25 cellular contexts compared by ENCODE assay signal in genomic region chr9:114055061-114055460, GRCh38. TPM values are rescaled to one million over a fixed set of nuclear protein-coding genes. Genes with fewer than 3 reads are reported as not detected.
DNase-seq lines count a peak whose midpoint lies in the region; ATAC-seq, FAIRE-seq and TF ChIP-seq lines count a peak whose summit lies in the region.
"Had no signal": no experiment of that assay in that cellular context is flagged by ENCODE, and none has a peak within 500 bp of the region (broad histone marks: within the 10 kb centered on the region; RNA-seq: fewer than 3 reads in every experiment).

No MANE protein-coding gene starts in this region.

- H3K9me1 ChIP-seq in K562 (ENCODE audit: control insufficient read depth, insufficient read depth, low read length): no peaks in the 10 kb centered on the region

- no peak for FAIRE-seq in K562 (lab: Jason Lieb, UNC)
- FAIRE-seq: HTR-8/SVneo had no signal

- ATAC-seq in activated CD8-positive, alpha-beta memory T cell treated with anti-CD3 and anti-CD28 coated beads, Interleukin-2, amount 10 ng/mL, durations not matched to agents 7 days and 5 days: no peak
- no peak for ATAC-seq in K562
- no peak for ATAC-seq in upper lobe of right lung
- ATAC-seq in GM21619 (IDR thresholded peaks at IDR 0.05; ENCODE audit: unreplicated experiment): no peak
- ATAC-seq in GM21381 (IDR thresholded peaks at IDR 0.05; ENCODE audit: unreplicated experiment): no peak
- ATAC-seq: HCT116 had no signal

- no peak overlapping the region for H3K4me2 ChIP-seq in K562 (ENCODE audit: insufficient read depth, low read length)
- H3K4me2 ChIP-seq: KMS-11 had no signal

- H3K4me3 Mint-ChIP-seq in activated CD8-positive, alpha-beta memory T cell treated with anti-CD3 and anti-CD28 coated beads, Interleukin-2, amount 10 ng/mL, durations not matched to agents 7 days and 5 days: no peak overlapping the region
- H3K4me3 Mint-ChIP-seq: CD14-positive monocyte had no signal

- H3K4me1 ChIP-seq in K562 (replicated peaks in 1 of 2; ENCODE audit: control insufficient read depth in 2 of 2, insufficient read depth in 2 of 2, low read length in 2 of 2): no peaks in the 10 kb centered on the region
- H3K4me1 ChIP-seq in upper lobe of right lung: no peaks in the 10 kb centered on the region
- H3K4me1 ChIP-seq: Peyer's patch had no signal

- H3K4me1 Mint-ChIP-seq in activated CD8-positive, alpha-beta memory T cell treated with anti-CD3 and anti-CD28 coated beads, Interleukin-2, amount 10 ng/mL, durations not matched to agents 7 days and 5 days: no peaks in the 10 kb centered on the region
- H3K4me1 Mint-ChIP-seq: CD14-positive monocyte had no signal

- no peak for TF ChIP-seq RAD21 in K562 (CRISPR knock-in tag; conservative IDR thresholded peaks at IDR 0.05 in 1 of 2, IDR thresholded peaks at IDR 0.05 in 1 of 2)

- TF ChIP-seq CTCF in K562 (IDR thresholded peaks at IDR 0.05 in 2 of 3, conservative IDR thresholded peaks at IDR 0.05 in 1 of 3; ENCODE audit: insufficient read depth in 2 of 3, low read depth in 1 of 3, low read length in 3 of 3): no peak
- TF ChIP-seq CTCF in upper lobe of right lung (IDR thresholded peaks at IDR 0.05): no peak

- BruUV-seq in K562 (replicated peaks; lab: Mats Ljungman, UMichigan): no TSS peak

- no peaks in the 10 kb centered on the region for H3K9me3 ChIP-seq in K562 (replicated peaks; ENCODE audit: control insufficient read depth, insufficient read depth, low read depth, low read length)
- H3K9me3 ChIP-seq in upper lobe of right lung: no peaks in the 10 kb centered on the region
- H3K9me3 ChIP-seq: Peyer's patch, SJCRH30 had no signal

- no peaks in the 10 kb centered on the region for H3K36me3 ChIP-seq in K562 (ENCODE audit: control insufficient read depth, insufficient read depth, low read length)
- H3K36me3 ChIP-seq in upper lobe of right lung: peaks cover 14% of the 10 kb centered on the region
- H3K36me3 ChIP-seq: Peyer's patch had no signal

- no peak for TF ChIP-seq POLR2A in K562 (conservative IDR thresholded peaks at IDR 0.05)

- H3K27me3 Mint-ChIP-seq in activated CD8-positive, alpha-beta memory T cell treated with anti-CD3 and anti-CD28 coated beads, Interleukin-2, amount 10 ng/mL, durations not matched to agents 7 days and 5 days: no peaks in the 10 kb centered on the region

- CTCF ChIA-PET in activated CD8-positive, alpha-beta memory T cell treated with anti-CD3 and anti-CD28 coated beads, Interleukin-2, amount 10 ng/mL, durations not matched to agents 7 days and 5 days (lab: Charles Lee): interaction anchor here (1.0 kb wide), 1 partner anchor 27 kb away, joined by 4 read pairs; no protein-coding TSS in a partner anchor
- CTCF ChIA-PET in K562 (lab: Yijun Ruan, JAX; ENCODE audit: low intra/inter-chr PET ratio): no interaction called here

- H3K36me3 Mint-ChIP-seq in activated CD8-positive, alpha-beta memory T cell treated with anti-CD3 and anti-CD28 coated beads, Interleukin-2, amount 10 ng/mL, durations not matched to agents 7 days and 5 days: no peaks in the 10 kb centered on the region

- TF ChIP-seq EP300 in K562 (IDR thresholded peaks at IDR 0.05; ENCODE audit: low read length): no peak

- H3K27ac ChIP-seq in K562 (ENCODE audit: extremely low read depth, low read depth, low read length) (no peak overlapping the region), upper lobe of right lung (no peak overlapping the region)
- H3K27ac ChIP-seq: KMS-11, Peyer's patch, SJCRH30 had no signal

- H4K20me1 ChIP-seq in K562 (replicated peaks; ENCODE audit: control insufficient read depth, insufficient read depth, low read length): peaks cover 3% of the 10 kb centered on the region; the same call in 1 of the 2 replicates

- DNase-seq in activated CD8-positive, alpha-beta memory T cell treated with anti-CD3 and anti-CD28 coated beads, Interleukin-2, amount 10 ng/mL, durations not matched to agents 7 days and 5 days: peak; percentile 31
- DNase-seq in activated CD8-positive, alpha-beta memory T cell treated with anti-CD3 and anti-CD28 coated beads for 24 hours: no peak
- DNase-seq in K562 (ENCODE audit: extremely low read depth in 1 of 4, low spot score in 3 of 4) (no peak), mesenteric fat pad (ENCODE audit: low spot score) (peak; percentile 85), upper lobe of right lung (peak; percentile 45), midbrain (lab: John Stamatoyannopoulos, UW) (no peak)
- DNase-seq: 8988T, AML-193, DMS53, GDM1, GOT3, NCI-H1105, NCI-H146, NCI-H2029 treated with DMSO at 0.1 percent for 48 hours, NCI-H226, NCI-H510A treated with DMSO at 0.1 percent for 48 hours, NCI-H748 treated with DMSO at 0.1 percent for 48 hours, SJCRH30 had no signal

- intact Hi-C loops in K562 (cut with micrococcal nuclease): no loop called here
- intact Hi-C loops in upper lobe of right lung (cut with DNase I): no loop called here

- no peak overlapping the region for H3K4me3 ChIP-seq in K562
- no peak overlapping the region for H3K4me3 ChIP-seq in upper lobe of right lung
- H3K4me3 ChIP-seq: Peyer's patch, SJCRH30 had no signal

- H2AFZ ChIP-seq in K562 (ENCODE audit: low read depth, low read length): no peak overlapping the region

- H3K9me3 Mint-ChIP-seq in activated CD8-positive, alpha-beta memory T cell treated with anti-CD3 and anti-CD28 coated beads, Interleukin-2, amount 10 ng/mL, durations not matched to agents 7 days and 5 days (ENCODE audit: low read depth): no peaks in the 10 kb centered on the region
- H3K9me3 Mint-ChIP-seq: CD14-positive monocyte had no signal

- no peaks in the 10 kb centered on the region for H3K79me2 ChIP-seq in K562 (ENCODE audit: control insufficient read depth, insufficient read depth, low read length)

- H3K27me3 ChIP-seq in K562 (ENCODE audit: control insufficient read depth in 2 of 2, insufficient read depth in 2 of 2, low read length in 2 of 2) (peaks cover 0 to 13% of the 10 kb centered on the region in 2 experiments; a peak in 2 of 5 replicates), upper lobe of right lung (no peaks in the 10 kb centered on the region)
- H3K27me3 ChIP-seq: Peyer's patch, SJCRH30 had no signal

- no peak overlapping the region; a peak in 1 of 4 replicates for H3K9ac ChIP-seq in K562 (ENCODE audit: insufficient read depth in 1 of 2, low read depth in 2 of 2, low read length in 2 of 2)
- H3K9ac ChIP-seq: KMS-11 had no signal

- no peak overlapping the region for H3K27ac Mint-ChIP-seq in activated CD8-positive, alpha-beta memory T cell treated with anti-CD3 and anti-CD28 coated beads, Interleukin-2, amount 10 ng/mL, durations not matched to agents 7 days and 5 days
- H3K27ac Mint-ChIP-seq: CD14-positive monocyte had no signal

- WGBS in K562 (ENCODE audit: insufficient coverage, low coverage, missing lambda C conversion rate): 39% methylated on average over 17 of the region's 18 CpGs

- in situ Hi-C loops in K562 (cut with MboI): no loop called here

- POLR2A ChIA-PET in K562 (lab: Yijun Ruan, JAX): interaction anchor here (0.6 kb wide), 1 partner anchor 252 kb away, joined by 3 read pairs; no protein-coding TSS in a partner anchor

TF ChIP-seq in K562, 482 proteins besides CTCF, POLR2A, EP300 and RAD21 (continues in another document):
- TF ChIP-seq ZNF780A (CRISPR knock-in tag; IDR thresholded peaks at IDR 0.05) (no peak), HOXB6 (CRISPR knock-in tag; IDR thresholded peaks at IDR 0.05; ENCODE audit: borderline replicate concordance) (no peak)

RNA-seq across cellular contexts. Expression of gene AMBP, which starts 23.0 kb away (rescaled TPM):
- total RNA-seq in activated CD8-positive, alpha-beta memory T cell treated with anti-CD3 and anti-CD28 coated beads, Interleukin-2, amount 10 ng/mL, durations not matched to agents 7 days and 5 days: not detected
- not detected in 2 replicates for total RNA-seq in K562 (2011; cell fraction: chromatin; rRNA removed; ENCODE audit: low replicate concordance)
- not detected in 2 replicates for total RNA-seq in K562 (2011; cell fraction: nucleolus; rRNA removed)
- total RNA-seq in K562 (2011; cell fraction: nucleoplasm; rRNA removed): not detected in 2 replicates
- total RNA-seq in K562 (2014; rRNA removed) (not detected in 2 replicates), K562 (2014; rRNA removed; fragmentation: Illumina TruSeq; extraction: Trizol) (not detected in 2 replicates), K562 (2015; rRNA removed; fragmentation: Illumina TruSeq; extraction: Trizol) (not detected in 2 replicates), K562 (2021) (1.3 and 2.1 TPM in 2 replicates), mesenteric fat pad (not detected), upper lobe of right lung (0.67 TPM)
- polyA plus RNA-seq in K562 (2011; rRNA removed) (not detected in 2 replicates), K562 (2014; fragmentation: Illumina TruSeq; extraction: Trizol) (not detected in 2 replicates), K562 (2014; fragmentation: Nextera tagmentation; extraction: Ambion mirVana) (not detected), K562 (2014; rRNA removed) (not detected in 2 replicates)
- not detected in 2 replicates for polyA plus RNA-seq in K562 (2011; cell fraction: cytosol; rRNA removed)
- not detected in 2 replicates for polyA plus RNA-seq in K562 (2011; cell fraction: nucleus; rRNA removed)
- polyA plus RNA-seq in K562 (2012): not detected in 2 replicates
- polyA minus RNA-seq in K562 (2011; rRNA and poly(A)+ RNA removed): not detected in 2 replicates
- polyA minus RNA-seq in K562 (2011; cell fraction: cytosol; rRNA and poly(A)+ RNA removed): 2.5 TPM in 1 of 2 replicates, not detected in the other
- polyA minus RNA-seq in K562 (2011; cell fraction: nucleus; rRNA and poly(A)+ RNA removed): not detected in 2 replicates
- polyA plus RNA-seq: CD14-positive monocyte had no signal

RNA-seq across cellular contexts. Expression of gene KIF12, which starts 44.0 kb away (rescaled TPM):
- total RNA-seq in activated CD8-positive, alpha-beta memory T cell treated with anti-CD3 and anti-CD28 coated beads, Interleukin-2, amount 10 ng/mL, durations not matched to agents 7 days and 5 days: not detected
- not detected in 2 replicates for total RNA-seq in K562 (2011; cell fraction: chromatin; rRNA removed; ENCODE audit: low replicate concordance)
- not detected in 2 replicates for total RNA-seq in K562 (2011; cell fraction: nucleolus; rRNA removed)
- total RNA-seq in K562 (2011; cell fraction: nucleoplasm; rRNA removed): not detected in 2 replicates
- total RNA-seq in K562 (2014; rRNA removed) (not detected in 2 replicates), K562 (2014; rRNA removed; fragmentation: Illumina TruSeq; extraction: Trizol) (not detected in 2 replicates), K562 (2015; rRNA removed; fragmentation: Illumina TruSeq; extraction: Trizol) (not detected in 2 replicates), K562 (2021) (not detected in 2 replicates), mesenteric fat pad (0.84 TPM), upper lobe of right lung (6.2 TPM)
- polyA plus RNA-seq in K562 (2011; rRNA removed) (not detected in 2 replicates), K562 (2014; fragmentation: Illumina TruSeq; extraction: Trizol) (not detected in 2 replicates), K562 (2014; fragmentation: Nextera tagmentation; extraction: Ambion mirVana) (not detected), K562 (2014; rRNA removed) (not detected in 2 replicates)
- polyA plus RNA-seq in K562 (2011; cell fraction: cytosol; rRNA removed): not detected in 2 replicates
- not detected in 2 replicates for polyA plus RNA-seq in K562 (2011; cell fraction: nucleus; rRNA removed)
- 0.06 TPM in 1 of 2 replicates, not detected in the other for polyA plus RNA-seq in K562 (2012)
- not detected in 2 replicates for polyA minus RNA-seq in K562 (2011; rRNA and poly(A)+ RNA removed)
- polyA minus RNA-seq in K562 (2011; cell fraction: cytosol; rRNA and poly(A)+ RNA removed): not detected in 2 replicates
- polyA minus RNA-seq in K562 (2011; cell fraction: nucleus; rRNA and poly(A)+ RNA removed): not detected in 2 replicates
- total RNA-seq: SJCRH30 had no signal
- polyA plus RNA-seq: CD14-positive monocyte had no signal

Comparison
In these comparisons a context has a peak if more than half of its experiments do, and no peak if none do; other contexts are left out.
1. DNase-seq: peak in activated CD8-positive, alpha-beta memory T cell treated with anti-CD3 and anti-CD28 coated beads, Interleukin-2, amount 10 ng/mL, durations not matched to agents 7 days and 5 days (single experiment), mesenteric fat pad (single experiment) and upper lobe of right lung (single experiment); none in activated CD8-positive, alpha-beta memory T cell treated with anti-CD3 and anti-CD28 coated beads for 24 hours (single experiment), K562 (0 of 4) and midbrain (single experiment).